In genomic region chr12:52434760-52435530, GRCh38 we compare ENCODE assay signal across 1 cellular context.
TF ChIP-seq lines count a peak whose summit lies in the region.

No MANE protein-coding gene starts in this region.

TF ChIP-seq in HepG2, 621 proteins besides CTCF, POLR2A, EP300 and RAD21:
- TF ChIP-seq CEBPB (IDR thresholded peaks at IDR 0.05; ENCODE audit: borderline replicate concordance, low read depth, low read length): 0 out of 2 replicates have a peak, but pooled peaks have one; percentile 15
- no peak for TF ChIP-seq ZNF354B (CRISPR knock-in tag; IDR thresholded peaks at IDR 0.05)
